In the genomic region with DNA sequence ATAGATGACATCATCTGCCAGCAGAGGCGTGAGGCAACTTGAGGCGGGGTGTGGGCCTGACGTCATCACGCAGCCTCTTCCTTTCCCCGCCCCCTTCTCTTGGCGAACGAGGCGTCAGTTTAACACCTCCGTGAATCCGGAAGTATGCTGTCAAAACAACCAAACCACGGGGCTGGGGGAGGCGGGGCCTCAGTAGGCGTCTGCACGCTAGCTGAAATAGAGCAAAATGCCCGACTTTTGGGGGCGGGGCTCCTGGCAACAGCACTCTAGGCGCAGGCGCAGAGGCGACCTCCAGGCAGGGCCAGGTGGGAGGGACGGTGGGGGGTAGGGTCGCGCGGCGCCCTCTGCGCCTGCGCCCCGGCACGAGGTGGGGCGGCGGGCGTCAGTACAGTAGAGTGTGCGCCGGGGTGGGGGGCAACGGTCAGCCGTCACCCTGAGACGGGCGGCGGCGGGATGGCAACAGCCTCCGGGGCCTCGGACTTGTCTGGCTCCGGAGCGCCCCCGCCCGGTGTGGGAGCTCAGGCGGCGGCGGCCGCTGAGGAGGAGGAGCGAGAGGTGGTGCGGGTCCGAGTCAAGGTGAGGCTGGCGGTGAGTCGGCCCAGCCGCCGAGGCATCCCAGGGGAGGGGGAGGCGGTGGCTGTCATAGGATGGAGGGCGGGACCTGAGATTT, we compare ENCODE assay signal across 8 cellular contexts. TPM values are rescaled to one million over a fixed set of nuclear protein-coding genes. Genes with fewer than 3 reads are reported as not detected.
DNase-seq lines count a peak whose midpoint lies in the region; ATAC-seq and TF ChIP-seq lines count a peak whose summit lies in the region.

A gene with protein sequence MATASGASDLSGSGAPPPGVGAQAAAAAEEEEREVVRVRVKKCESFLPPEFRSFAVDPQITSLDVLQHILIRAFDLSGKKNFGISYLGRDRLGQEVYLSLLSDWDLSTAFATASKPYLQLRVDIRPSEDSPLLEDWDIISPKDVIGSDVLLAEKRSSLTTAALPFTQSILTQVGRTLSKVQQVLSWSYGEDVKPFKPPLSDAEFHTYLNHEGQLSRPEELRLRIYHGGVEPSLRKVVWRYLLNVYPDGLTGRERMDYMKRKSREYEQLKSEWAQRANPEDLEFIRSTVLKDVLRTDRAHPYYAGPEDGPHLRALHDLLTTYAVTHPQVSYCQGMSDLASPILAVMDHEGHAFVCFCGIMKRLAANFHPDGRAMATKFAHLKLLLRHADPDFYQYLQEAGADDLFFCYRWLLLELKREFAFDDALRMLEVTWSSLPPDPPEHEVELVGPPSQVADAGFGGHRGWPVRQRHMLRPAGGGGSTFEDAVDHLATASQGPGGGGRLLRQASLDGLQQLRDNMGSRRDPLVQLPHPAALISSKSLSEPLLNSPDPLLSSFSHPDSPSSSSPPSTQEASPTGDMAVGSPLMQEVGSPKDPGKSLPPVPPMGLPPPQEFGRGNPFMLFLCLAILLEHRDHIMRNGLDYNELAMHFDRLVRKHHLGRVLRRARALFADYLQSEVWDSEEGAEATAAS (plus strand): TSS at position 370 of the 670 bp plus-strand sequence. CDS start 84 bp downstream, at position 454.

- peak; percentile 80 for ATAC-seq in GM21423 (IDR thresholded peaks at IDR 0.05; ENCODE audit: unreplicated experiment)

- no peak within 1 kb of the TSS; the same call in 1 of the 2 replicates for H2AFZ ChIP-seq in OCI-LY1 (ENCODE audit: low read length)

- TF ChIP-seq CTCF in OCI-LY1 (IDR thresholded peaks at IDR 0.05; ENCODE audit: low read length), result peak; percentile 33; the same call in 1 of the 2 replicates
- TF ChIP-seq CTCF in endothelial cell (IDR thresholded peaks at IDR 0.05; ENCODE audit: unreplicated experiment), result no peak

- H3K9me2 ChIP-seq in OCI-LY1 (ENCODE audit: low read depth, low read length), result no peaks in the 10 kb centered on the region

- H3K9me3 Mint-ChIP-seq in endothelial cell (ENCODE audit: unreplicated experiment), result no peaks in the 10 kb centered on the region

- peaks cover 3% of the 10 kb centered on the region for H3K27me3 Mint-ChIP-seq in endothelial cell (ENCODE audit: unreplicated experiment)

- peak within 1 kb of the TSS; percentile 65 for H3K9ac ChIP-seq in OCI-LY1 (ENCODE audit: low read length)

- peak within 1 kb of the TSS; percentile 72 for H3K27ac Mint-ChIP-seq in endothelial cell (ENCODE audit: unreplicated experiment)

- H3K36me3 Mint-ChIP-seq in endothelial cell (ENCODE audit: low read depth, unreplicated experiment), result peaks cover 7% of the 10 kb centered on the region

- no peaks in the 10 kb centered on the region for H3K27me3 ChIP-seq in OCI-LY1 (ENCODE audit: insufficient read depth, low read length)

- no peaks in the 10 kb centered on the region for H4K20me1 ChIP-seq in OCI-LY1 (ENCODE audit: insufficient read depth, low read length)

- peak within 1 kb of the TSS; percentile 88 for H3K4me2 ChIP-seq in OCI-LY1 (ENCODE audit: low read length)

- DNase-seq in D341Med (ENCODE audit: low spot score) (peak; percentile 92), HuH-7 (ENCODE audit: low spot score) (peak; percentile 89), endothelial cell (ENCODE audit: low spot score) (peak; percentile 89), midbrain (lab: John Stamatoyannopoulos, UW) (peak; percentile 91)
- DNase-seq in activated CD8-positive, alpha-beta memory T cell treated with anti-CD3 and anti-CD28 coated beads, Interleukin-2, amount 50 U/mL, for 48 hours, result peak; percentile 93
- peak; percentile 90 to 93 for DNase-seq in stimulated activated CD8-positive, alpha-beta memory T cell treated with anti-CD3 and anti-CD28 coated beads, Interleukin-2, amount 100 ng/mL, for 1 hour (ENCODE audit: low read depth in 2 of 2)

- H3K4me1 Mint-ChIP-seq in endothelial cell (ENCODE audit: unreplicated experiment), result peaks cover 6% of the 10 kb centered on the region

- H3F3A ChIP-seq in OCI-LY1 (ENCODE audit: insufficient read depth, low read length), result no peaks in the 10 kb centered on the region

- peaks cover 7% of the 10 kb centered on the region; the same call in 1 of the 2 replicates for H3K36me3 ChIP-seq in OCI-LY1 (ENCODE audit: insufficient read depth, low read length)

- H3K9me3 ChIP-seq in OCI-LY1 (ENCODE audit: low read length), result no peaks in the 10 kb centered on the region

- H3K4me3 Mint-ChIP-seq in endothelial cell (ENCODE audit: unreplicated experiment), result peak within 1 kb of the TSS; percentile 91

- no peaks in the 10 kb centered on the region for H3K79me2 ChIP-seq in OCI-LY1 (ENCODE audit: insufficient read depth, low read length)

- peak within 1 kb of the TSS; percentile 64 for H3K27ac ChIP-seq in OCI-LY1 (ENCODE audit: low read depth, low read length, poor library complexity, severe bottlenecking)

- H3K4me1 ChIP-seq in OCI-LY1 (ENCODE audit: insufficient read depth, low read length, severe bottlenecking), result peaks cover 17% of the 10 kb centered on the region

- peak within 1 kb of the TSS; percentile 68 for H3K4me3 ChIP-seq in OCI-LY1 (ENCODE audit: low read depth, low read length, poor library complexity, severe bottlenecking)

RNA-seq across cellular contexts. Expression of the gene that starts here (rescaled TPM):
- total RNA-seq in endothelial cell (ENCODE audit: unreplicated experiment), result 12.5 TPM

Comparison
In these comparisons a context has a peak if more than half of its experiments do, and no peak if none do; other contexts are left out.
1. Peak in every context shown above with its lines: DNase-seq, ATAC-seq, H3K4me3 ChIP-seq and H3K27ac ChIP-seq.